ENCODE assay signal across 8 cellular contexts in genomic region chr11:67504950-67505561, GRCh38. TPM values are rescaled to one million over a fixed set of nuclear protein-coding genes. Genes with fewer than 3 reads are reported as not detected.
DNase-seq lines count a peak whose midpoint lies in the region; ATAC-seq and TF ChIP-seq lines count a peak whose summit lies in the region.

PITPNM1 (minus strand) TSS chr11:67505363; CDS start chr11:67504180, 1,183 bp downstream.

- DNase-seq in ELF-1 (ENCODE audit: low read depth, low spot score) (peak; percentile 44), HuH-7.5 (ENCODE audit: low spot score) (peak; percentile 99), astrocyte of the hippocampus (ENCODE audit: low read depth, low spot score) (peak; percentile 86), hypothalamus (lab: John Stamatoyannopoulos, UW) (peak in 37 of 51 donors; percentile 11 to 65 (median 38)), sigmoid colon (peak; percentile 80)

- H3K9me3 Mint-ChIP-seq in T-helper 1 cell treated with Interleukin-12 subunit alpha and Interleukin-12 subunit beta and Interleukin-4 antibody, amounts not matched to agents 30 μg/mL and 1 μg/mL, for 36 hours = no peaks in the 10 kb centered on the region

- H3K4me1 Mint-ChIP-seq in T-helper 1 cell treated with Interleukin-12 subunit alpha and Interleukin-12 subunit beta and Interleukin-4 antibody, amounts not matched to agents 30 μg/mL and 1 μg/mL, for 36 hours (ENCODE audit: low read depth) = peaks cover 47% of the 10 kb centered on the region

- H3K36me3 Mint-ChIP-seq in T-helper 1 cell treated with Interleukin-12 subunit alpha and Interleukin-12 subunit beta and Interleukin-4 antibody, amounts not matched to agents 30 μg/mL and 1 μg/mL, for 36 hours (ENCODE audit: low read depth) = peaks cover 23% of the 10 kb centered on the region

- peak within 1 kb of the TSS; percentile 27 to 61 (median 52) for H3K4me3 ChIP-seq in sigmoid colon

- peaks cover 0 to 57% (median 48%) of the 10 kb centered on the region in 4 donors for H3K4me1 ChIP-seq in sigmoid colon

- H3K27ac ChIP-seq in sigmoid colon = peak within 1 kb of the TSS; percentile 96 to 99 (median 97)

- H3K36me3 ChIP-seq in sigmoid colon = peaks cover 0 to 7% (median 0%) of the 10 kb centered on the region in 4 donors

- H3K9me3 ChIP-seq in sigmoid colon = no peaks in the 10 kb centered on the region

- H3K4me3 Mint-ChIP-seq in T-helper 1 cell treated with Interleukin-12 subunit alpha and Interleukin-12 subunit beta and Interleukin-4 antibody, amounts not matched to agents 30 μg/mL and 1 μg/mL, for 36 hours = peak within 1 kb of the TSS; percentile 91

- peaks cover 9 to 43% (median 30%) of the 10 kb centered on the region in 3 donors for H3K27me3 ChIP-seq in sigmoid colon

- TF ChIP-seq EP300 in sigmoid colon (IDR thresholded peaks at IDR 0.05) = no peak

- ATAC-seq in HG03439 (IDR thresholded peaks at IDR 0.05; ENCODE audit: unreplicated experiment) = no peak
- no peak for ATAC-seq in GM21515 (IDR thresholded peaks at IDR 0.05; ENCODE audit: unreplicated experiment)

- no peaks in the 10 kb centered on the region for H3K27me3 Mint-ChIP-seq in T-helper 1 cell treated with Interleukin-12 subunit alpha and Interleukin-12 subunit beta and Interleukin-4 antibody, amounts not matched to agents 30 μg/mL and 1 μg/mL, for 36 hours (ENCODE audit: low read depth)

- WGBS in sigmoid colon, 2 donors = 1% methylated on average over 58 of the region's 58 CpGs

- TF ChIP-seq CTCF in sigmoid colon (IDR thresholded peaks at IDR 0.05) = no peak

- intact Hi-C loops in sigmoid colon (cut with DNase I) = loop anchor here (1.0 to 5.0 kb wide), 4 partner anchors 77 to 238 kb away; partner anchors contain the start of genes GRK2, GSTP1 and RPS6KB2

- H3K27ac Mint-ChIP-seq in T-helper 1 cell treated with Interleukin-12 subunit alpha and Interleukin-12 subunit beta and Interleukin-4 antibody, amounts not matched to agents 30 μg/mL and 1 μg/mL, for 36 hours = peak within 1 kb of the TSS; percentile 96

- no peak for TF ChIP-seq POLR2A in sigmoid colon (IDR thresholded peaks at IDR 0.05)

RNA-seq across cellular contexts. Expression of gene PITPNM1, which starts in this region (rescaled TPM):
- total RNA-seq in sigmoid colon = 10 to 100 TPM in 1 of 4 donors, 1 to 10 TPM in 3; 3.2 to 16.0 (median 5.6) TPM
- polyA plus RNA-seq in sigmoid colon = 10 to 100 TPM; 16.2 to 69.1 (median 36.1) TPM

Comparison
In these comparisons a context has a peak if more than half of its experiments do, and no peak if none do; other contexts are left out.
1. DNase-seq: peak in every context shown above with its lines; median percentile 99 in HuH-7.5; 86 in astrocyte of the hippocampus; 80 in sigmoid colon; 44 in ELF-1; 38 in hypothalamus.